9 cellular contexts compared by ENCODE assay signal in the genomic region with DNA sequence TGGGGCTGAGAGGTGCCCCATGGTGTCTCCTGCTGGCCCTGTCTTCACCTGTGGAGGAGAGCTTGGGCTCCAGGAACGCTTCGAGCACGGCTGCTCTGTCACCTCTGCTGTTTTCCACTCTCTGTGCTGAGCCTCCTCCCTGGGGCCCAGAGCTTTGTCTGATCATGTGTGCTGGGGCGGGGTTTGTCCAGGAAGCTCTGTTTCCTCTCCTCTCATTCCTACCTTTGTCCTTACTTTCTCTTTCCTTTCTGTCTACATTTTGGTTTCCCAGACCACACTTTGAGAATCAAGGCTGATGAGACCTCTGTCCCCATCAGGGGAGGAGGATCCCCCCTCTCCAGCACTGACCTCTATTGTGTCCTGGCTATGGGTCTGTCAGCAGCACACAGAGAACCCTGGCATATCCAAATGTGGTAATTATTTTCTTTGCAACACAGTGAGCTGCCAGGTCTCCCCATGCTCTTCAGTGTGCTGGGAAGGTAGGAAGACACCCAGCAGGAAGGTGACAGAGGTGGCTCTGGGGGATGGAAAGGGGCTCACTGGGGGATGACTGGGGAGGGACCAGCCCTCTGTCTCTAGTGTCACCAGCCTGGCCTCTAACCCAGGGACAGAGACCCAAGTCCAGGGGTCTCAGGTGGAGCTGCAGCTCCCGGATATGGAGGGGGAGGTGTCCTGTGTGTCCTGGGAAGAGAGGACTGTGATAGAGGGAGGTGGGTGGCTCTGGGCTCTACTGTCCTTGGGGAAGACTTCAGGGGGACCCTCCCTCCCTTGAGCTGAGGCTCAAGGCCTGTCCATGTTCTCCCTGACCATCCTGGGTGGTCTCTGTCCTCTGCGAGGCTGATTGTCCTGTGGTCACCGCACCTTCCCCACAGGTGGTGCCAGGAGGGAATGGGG. TPM values are rescaled to one million over a fixed set of nuclear protein-coding genes. Genes with fewer than 3 reads are reported as not detected.
A peak's percentile ranks its signal among the peaks of the same experiment; 100 is the strongest.
DNase-seq lines count a peak whose midpoint lies in the region; ATAC-seq, FAIRE-seq and TF ChIP-seq lines count a peak whose summit lies in the region.
"Had no signal": no experiment of that assay in that cellular context is flagged by ENCODE, and none has a peak within 500 bp of the region (broad histone marks: within the 10 kb centered on the region; RNA-seq: fewer than 3 reads in every experiment).

A gene (minus strand): TSS at position 128 of the 894 bp plus-strand sequence. CDS start 107 bp downstream, at position 21.

- ATAC-seq in GM18858 (IDR thresholded peaks at IDR 0.05; ENCODE audit: unreplicated experiment) = no peak

- peaks cover 21% of the 10 kb centered on the region for H3K4me1 ChIP-seq in mammary epithelial cell (ENCODE audit: insufficient read depth, low read length)
- H3K4me1 ChIP-seq in mucosa of stomach (ENCODE audit: control insufficient read depth, insufficient read depth, low read length) = peaks cover 30% of the 10 kb centered on the region

- DNase-seq in NCI-H146 (lab: John Stamatoyannopoulos, UW) (peak; percentile 14), NCI-H146 treated with DMSO at 0.1 percent for 48 hours (lab: John Stamatoyannopoulos, UW; ENCODE audit: unreplicated experiment) (no peak), T-helper 2 cell (peak in 4 of 5 experiments; percentile 18 to 67 (median 24)), mammary epithelial cell (peak; percentile 58), ureter (ENCODE audit: low spot score) (peak; percentile 70), HTR-8/SVneo (ENCODE audit: insufficient read length, low spot score) (no peak)

- dilution Hi-C loops in mammary epithelial cell (cut with HindIII; ENCODE audit: low sequenced_read_pairs) = no loop called here

- no peaks in the 10 kb centered on the region for H4K20me1 ChIP-seq in mammary epithelial cell (ENCODE audit: insufficient read depth, low read length)

- H3K36me3 ChIP-seq in mammary epithelial cell (ENCODE audit: insufficient read depth, low read length) (no peaks in the 10 kb centered on the region), mucosa of stomach (ENCODE audit: control insufficient read depth, insufficient read depth, low read length) (no peaks in the 10 kb centered on the region)

- WGBS in mammary epithelial cell (ENCODE audit: low coverage, missing lambda C conversion rate) = 44% methylated on average over 7 of the region's 7 CpGs

- H3K27me3 ChIP-seq in mammary epithelial cell (ENCODE audit: insufficient read depth, low read length) (no peaks in the 10 kb centered on the region), mucosa of stomach (ENCODE audit: control insufficient read depth, insufficient read depth, low read length) (no peaks in the 10 kb centered on the region)

- H2AFZ ChIP-seq in mammary epithelial cell (ENCODE audit: low read depth, low read length) = peak within 1 kb of the TSS; percentile 95

- CTCF ChIA-PET in mammary epithelial cell (lab: Charles Lee; ENCODE audit: low non-redundant PET) = interaction anchor here (0.7 to 0.9 kb wide), 5 partner anchors 10 to 149 kb away, joined by 3 to 7 read pairs (median 4); no protein-coding TSS in a partner anchor

- BruUV-seq in mammary epithelial cell (replicated peaks; lab: Mats Ljungman, UMichigan) = no TSS peak

- TF ChIP-seq CTCF in mammary epithelial cell (conservative IDR thresholded peaks at IDR 0.05 in 1 of 2, IDR thresholded peaks at IDR 0.05 in 1 of 2; ENCODE audit: extremely low read depth in 1 of 2, insufficient read depth in 1 of 2, low read depth in 1 of 2, low read length in 2 of 2) = no peak

- H3K4me2 ChIP-seq in mammary epithelial cell (ENCODE audit: insufficient read depth, low read depth, low read length) = peak within 1 kb of the TSS; percentile 81

- no peak for FAIRE-seq in HTR-8/SVneo (lab: Jason Lieb, UNC)
- FAIRE-seq: A204.1 had no signal

- in situ Hi-C loops in mammary epithelial cell (cut with MboI; ENCODE audit: low sequenced_read_pairs in 2 of 2) = loop anchor here (5.0 kb wide), 2 partner anchors 71 to 81 kb away; no protein-coding TSS in a partner anchor

- H3K27ac ChIP-seq in mammary epithelial cell (ENCODE audit: insufficient read depth, low read depth, low read length) = no peak within 1 kb of the TSS

- intact Hi-C loops in mammary epithelial cell (cut with micrococcal nuclease) = loop anchor here (1.0 to 5.0 kb wide), 2 partner anchors 78 to 416 kb away; no protein-coding TSS in a partner anchor

- H3K79me2 ChIP-seq in mammary epithelial cell (ENCODE audit: insufficient read depth, low read length) = no peaks in the 10 kb centered on the region

- H3K9me3 ChIP-seq in mammary epithelial cell (replicated peaks; ENCODE audit: insufficient read depth, low read length) (no peaks in the 10 kb centered on the region), mucosa of stomach (ENCODE audit: control insufficient read depth, low read length) (no peaks in the 10 kb centered on the region)

- peak within 1 kb of the TSS; percentile 32 to 38 (median 38) for H3K4me3 ChIP-seq in mammary epithelial cell (replicated peaks in 1 of 3; ENCODE audit: insufficient read depth in 1 of 3, low read depth in 2 of 3, low read length in 3 of 3)
- peak within 1 kb of the TSS; percentile 36 for H3K4me3 ChIP-seq in mucosa of stomach (ENCODE audit: low read length)

- peak within 1 kb of the TSS; percentile 41 for H3K9ac ChIP-seq in mammary epithelial cell (ENCODE audit: insufficient read depth, low read length)
- H3K9ac ChIP-seq in mucosa of stomach (ENCODE audit: low read length) = peak within 1 kb of the TSS; percentile 62

RNA-seq across cellular contexts. Expression of the gene that starts here (rescaled TPM):
- total RNA-seq in mammary epithelial cell (1 to 10 TPM; 1.8 to 3.6 TPM), ureter (21.6 TPM)
- 10.3 TPM for polyA plus RNA-seq in mammary epithelial cell
- 19.3 TPM for polyA minus RNA-seq in mammary epithelial cell

Comparison
In these comparisons a context has a peak if more than half of its experiments do, and no peak if none do; other contexts are left out.
1. DNase-seq: peak in NCI-H146 (single experiment), T-helper 2 cell (4 of 5), mammary epithelial cell (single experiment) and ureter (single experiment); none in NCI-H146 treated with DMSO at 0.1 percent for 48 hours (single experiment) and HTR-8/SVneo (single experiment).